In the genomic region with DNA sequence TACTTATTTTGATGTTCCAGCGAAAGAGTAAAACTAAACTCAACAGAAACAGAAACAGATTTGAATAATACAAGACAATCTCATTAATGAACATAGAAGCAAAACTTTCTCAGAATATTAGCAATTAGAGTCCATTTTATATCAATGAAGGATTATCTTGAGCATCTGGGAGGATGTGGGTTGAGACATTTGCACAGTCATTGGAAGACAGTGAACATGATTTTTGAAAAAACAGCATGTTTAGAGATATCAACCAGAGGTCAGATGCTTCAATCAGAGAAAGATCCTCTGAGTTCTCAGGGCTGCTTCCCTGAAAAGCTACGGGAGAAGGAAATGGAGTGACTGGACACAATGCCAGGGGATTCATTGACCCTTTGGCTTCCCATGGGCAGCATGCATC, we compare ENCODE assay signal across 30 cellular contexts. TPM values are rescaled to one million over a fixed set of nuclear protein-coding genes. Genes with fewer than 3 reads are reported as not detected.
DNase-seq lines count a peak whose midpoint lies in the region; ATAC-seq and TF ChIP-seq lines count a peak whose summit lies in the region.
"Had no signal": no experiment of that assay in that cellular context is flagged by ENCODE, and none has a peak within 500 bp of the region (broad histone marks: within the 10 kb centered on the region; RNA-seq: fewer than 3 reads in every experiment).

No MANE protein-coding gene starts in this region.

- H3K4me3 ChIP-seq in BLaER1 (no peak overlapping the region), OCI-LY1 (ENCODE audit: low read depth, low read length, poor library complexity, severe bottlenecking) (no peak overlapping the region)
- H3K4me3 ChIP-seq: psoas muscle, SJCRH30, stomach, thyroid gland had no signal

- H3K9me2 ChIP-seq in OCI-LY1 (ENCODE audit: low read depth, low read length), result no peaks in the 10 kb centered on the region

- H3K9me3 Mint-ChIP-seq in activated CD4-positive, alpha-beta T cell treated with anti-CD3 and anti-CD28 coated beads for 36 hours (ENCODE audit: low read depth), result no peaks in the 10 kb centered on the region
- H3K9me3 Mint-ChIP-seq in activated T-helper 1 cell treated with anti-CD3 and anti-CD28 coated beads, Interleukin-12 subunit alpha, Interleukin-12 subunit beta, Interleukin-2, Interleukin-4 antibody, amounts not matched to agents 30 ng/mL and 10 ng/mL and 1 ng/mL, durations not matched to agents 14 hours and 24 hours and 36 hours, result no peaks in the 10 kb centered on the region
- H3K9me3 Mint-ChIP-seq: CD8-positive, alpha-beta T cell; HFFc6; naive thymus-derived CD4-positive, alpha-beta T cell had no signal

- no peaks in the 10 kb centered on the region for H3K27me3 ChIP-seq in BLaER1
- no peaks in the 10 kb centered on the region for H3K27me3 ChIP-seq in OCI-LY1 (ENCODE audit: insufficient read depth, low read length)
- H3K27me3 ChIP-seq: thyroid gland had no signal

- no peaks in the 10 kb centered on the region for H3K36me3 Mint-ChIP-seq in activated CD4-positive, alpha-beta T cell treated with anti-CD3 and anti-CD28 coated beads for 36 hours (ENCODE audit: low read depth)
- H3K36me3 Mint-ChIP-seq in activated T-helper 1 cell treated with anti-CD3 and anti-CD28 coated beads, Interleukin-12 subunit alpha, Interleukin-12 subunit beta, Interleukin-2, Interleukin-4 antibody, amounts not matched to agents 30 ng/mL and 10 ng/mL and 1 ng/mL, durations not matched to agents 14 hours and 24 hours and 36 hours (ENCODE audit: low read depth), result no peaks in the 10 kb centered on the region
- H3K36me3 Mint-ChIP-seq: CD8-positive, alpha-beta T cell; naive thymus-derived CD4-positive, alpha-beta T cell had no signal

- H3K79me2 ChIP-seq in OCI-LY1 (ENCODE audit: insufficient read depth, low read length), result no peaks in the 10 kb centered on the region

- peak overlapping the region; percentile 61 for H3K27ac Mint-ChIP-seq in activated CD4-positive, alpha-beta T cell treated with anti-CD3 and anti-CD28 coated beads for 36 hours
- H3K27ac Mint-ChIP-seq in activated T-helper 1 cell treated with anti-CD3 and anti-CD28 coated beads, Interleukin-12 subunit alpha, Interleukin-12 subunit beta, Interleukin-2, Interleukin-4 antibody, amounts not matched to agents 30 ng/mL and 10 ng/mL and 1 ng/mL, durations not matched to agents 14 hours and 24 hours and 36 hours, result peak overlapping the region; percentile 41
- H3K27ac Mint-ChIP-seq: CD8-positive, alpha-beta T cell; HFFc6 had no signal

- H3F3A ChIP-seq in OCI-LY1 (ENCODE audit: insufficient read depth, low read length), result no peaks in the 10 kb centered on the region

- no peaks in the 10 kb centered on the region for H3K9me3 ChIP-seq in BLaER1
- no peaks in the 10 kb centered on the region for H3K9me3 ChIP-seq in OCI-LY1 (ENCODE audit: low read length)
- H3K9me3 ChIP-seq: psoas muscle, SJCRH30, stomach, thyroid gland had no signal

- no peak for TF ChIP-seq CTCF in OCI-LY1 (IDR thresholded peaks at IDR 0.05; ENCODE audit: low read length)

- H3K4me1 Mint-ChIP-seq in activated CD4-positive, alpha-beta T cell treated with anti-CD3 and anti-CD28 coated beads for 36 hours, result peaks cover 38% of the 10 kb centered on the region
- H3K4me1 Mint-ChIP-seq in activated T-helper 1 cell treated with anti-CD3 and anti-CD28 coated beads, Interleukin-12 subunit alpha, Interleukin-12 subunit beta, Interleukin-2, Interleukin-4 antibody, amounts not matched to agents 30 ng/mL and 10 ng/mL and 1 ng/mL, durations not matched to agents 14 hours and 24 hours and 36 hours (ENCODE audit: low read depth), result peaks cover 41% of the 10 kb centered on the region

- ATAC-seq in activated CD4-positive, alpha-beta T cell treated with anti-CD3 and anti-CD28 coated beads for 36 hours, result no peak
- ATAC-seq in HG03139 (IDR thresholded peaks at IDR 0.05; ENCODE audit: unreplicated experiment), result no peak
- ATAC-seq in GM18909 (IDR thresholded peaks at IDR 0.05; ENCODE audit: poor library complexity, unreplicated experiment), result no peak
- ATAC-seq: psoas muscle had no signal

- H3K9ac ChIP-seq in BLaER1 (peak overlapping the region; percentile 49), OCI-LY1 (ENCODE audit: low read length) (no peak overlapping the region; the same call in 1 of the 2 replicates)

- H3K27me3 Mint-ChIP-seq in activated CD4-positive, alpha-beta T cell treated with anti-CD3 and anti-CD28 coated beads for 36 hours, result no peaks in the 10 kb centered on the region
- peaks cover 3% of the 10 kb centered on the region for H3K27me3 Mint-ChIP-seq in activated T-helper 1 cell treated with anti-CD3 and anti-CD28 coated beads, Interleukin-12 subunit alpha, Interleukin-12 subunit beta, Interleukin-2, Interleukin-4 antibody, amounts not matched to agents 30 ng/mL and 10 ng/mL and 1 ng/mL, durations not matched to agents 14 hours and 24 hours and 36 hours (ENCODE audit: insufficient read depth)

- H2AFZ ChIP-seq in OCI-LY1 (ENCODE audit: low read length), result no peak overlapping the region

- H3K27ac ChIP-seq in BLaER1 (peak overlapping the region; percentile 81), OCI-LY1 (ENCODE audit: low read depth, low read length, poor library complexity, severe bottlenecking) (peak overlapping the region; percentile 82)
- H3K27ac ChIP-seq: brain microvascular endothelial cell, psoas muscle, SJCRH30, stomach, thyroid gland had no signal

- no peaks in the 10 kb centered on the region for H3K36me3 ChIP-seq in BLaER1
- H3K36me3 ChIP-seq in OCI-LY1 (ENCODE audit: insufficient read depth, low read length), result no peaks in the 10 kb centered on the region
- H3K36me3 ChIP-seq: brain microvascular endothelial cell, SJCRH30, stomach, thyroid gland had no signal

- no peak overlapping the region for H3K4me3 Mint-ChIP-seq in activated CD4-positive, alpha-beta T cell treated with anti-CD3 and anti-CD28 coated beads for 36 hours
- peak overlapping the region; percentile 43 for H3K4me3 Mint-ChIP-seq in activated T-helper 1 cell treated with anti-CD3 and anti-CD28 coated beads, Interleukin-12 subunit alpha, Interleukin-12 subunit beta, Interleukin-2, Interleukin-4 antibody, amounts not matched to agents 30 ng/mL and 10 ng/mL and 1 ng/mL, durations not matched to agents 14 hours and 24 hours and 36 hours
- H3K4me3 Mint-ChIP-seq: CD8-positive, alpha-beta T cell; HFFc6 had no signal

- intact Hi-C loops in activated CD4-positive, alpha-beta T cell treated with anti-CD3 and anti-CD28 coated beads for 36 hours (cut with DNase I, micrococcal nuclease), result loop anchor here (1.0 to 10.0 kb wide), 3 partner anchors 27 to 134 kb away; no protein-coding TSS in a partner anchor
- intact Hi-C loops in activated T-helper 1 cell treated with anti-CD3 and anti-CD28 coated beads, Interleukin-12 subunit alpha, Interleukin-12 subunit beta, Interleukin-2, Interleukin-4 antibody, amounts not matched to agents 30 ng/mL and 10 ng/mL and 1 ng/mL, durations not matched to agents 14 hours and 24 hours and 36 hours (cut with micrococcal nuclease), result loop anchor here (1.0 to 2.0 kb wide), 4 partner anchors 27 to 214 kb away; no protein-coding TSS in a partner anchor

- DNase-seq in activated CD4-positive, alpha-beta T cell treated with anti-CD3 and anti-CD28 coated beads for 36 hours, result no peak
- DNase-seq in activated CD4-positive, alpha-beta T cell treated with anti-CD3 and anti-CD28 coated beads for 1 hour, result no peak
- DNase-seq in activated T-helper 1 cell treated with anti-CD3 and anti-CD28 coated beads, Interleukin-12 subunit alpha, Interleukin-12 subunit beta, Interleukin-2, Interleukin-4 antibody, amounts not matched to agents 30 ng/mL and 10 ng/mL and 1 ng/mL, durations not matched to agents 14 hours and 24 hours and 36 hours (ENCODE audit: low spot score), result no peak
- no peak for DNase-seq in stimulated activated naive CD4-positive, alpha-beta T cell treated with Interleukin-2 at 50 U/mL for 16 hours (lab: John Stamatoyannopoulos, UW)
- DNase-seq: 8988T; activated CD4-positive, CD25-positive, alpha-beta regulatory T cell treated with anti-CD3 and anti-CD28 coated beads, Interleukin-2, amount 50 U/mL, for 72 hours; activated gamma-delta T cell; amniotic stem cell; brain microvascular endothelial cell; CD8-positive, alpha-beta T cell; effector CD4-positive, alpha-beta T cell; GOT3; HFFc6; naive thymus-derived CD4-positive, alpha-beta T cell; NCI-H1092 treated with DMSO at 0.1 percent for 48 hours; NCI-H187 treated with DMSO at 0.1 percent for 48 hours; occipital lobe; psoas muscle; SJCRH30; stimulated activated CD4-positive, alpha-beta T cell treated with anti-CD3 and anti-CD28 coated beads, Interleukin-4, amount 100 ng/mL, for 4 hours; stomach had no signal

- POLR2A ChIA-PET in activated CD4-positive, alpha-beta T cell treated with anti-CD3 and anti-CD28 coated beads for 36 hours (lab: Charles Lee), result no interaction called here

- H3K4me2 ChIP-seq in BLaER1, result peak overlapping the region; percentile 77
- H3K4me2 ChIP-seq in OCI-LY1 (ENCODE audit: low read length), result peak overlapping the region; percentile 68

- H3K4me1 ChIP-seq in BLaER1 (peaks cover 69% of the 10 kb centered on the region), OCI-LY1 (ENCODE audit: insufficient read depth, low read length, severe bottlenecking) (peaks cover 66% of the 10 kb centered on the region)
- H3K4me1 ChIP-seq: psoas muscle, stomach had no signal

- CTCF ChIA-PET in activated CD4-positive, alpha-beta T cell treated with anti-CD3 and anti-CD28 coated beads for 36 hours (lab: Charles Lee), result interaction anchor here (1.0 to 16.0 kb wide), 11 partner anchors 11 to 141 kb away, joined by 3 to 313 read pairs (median 4); partner anchors contain the start of gene VPREB1

- H4K20me1 ChIP-seq in BLaER1, result no peaks in the 10 kb centered on the region
- no peaks in the 10 kb centered on the region for H4K20me1 ChIP-seq in OCI-LY1 (ENCODE audit: insufficient read depth, low read length)

RNA-seq across cellular contexts. Expression of gene VPREB1, which starts 35.9 kb away (rescaled TPM):
- total RNA-seq in activated CD4-positive, alpha-beta T cell treated with anti-CD3 and anti-CD28 coated beads for 36 hours, result not detected
- total RNA-seq in activated T-helper 1 cell treated with anti-CD3 and anti-CD28 coated beads, Interleukin-12 subunit alpha, Interleukin-12 subunit beta, Interleukin-2, Interleukin-4 antibody, amounts not matched to agents 30 ng/mL and 10 ng/mL and 1 ng/mL, durations not matched to agents 14 hours and 24 hours and 36 hours, result not detected in 2 replicates
- total RNA-seq: CD8-positive, alpha-beta T cell; glomerular endothelial cell; HFFc6; left lobe of liver; mesenteric fat pad; naive thymus-derived CD4-positive, alpha-beta T cell; occipital lobe; psoas muscle; RPMI7951; SJCRH30; thyroid gland had no signal
